11 cellular contexts compared by ENCODE assay signal in genomic region chr11:57641011-57641410, GRCh38. TPM values are rescaled to one million over a fixed set of nuclear protein-coding genes. Genes with fewer than 3 reads are reported as not detected.
DNase-seq lines count a peak whose midpoint lies in the region.
"Had no signal": no experiment of that assay in that cellular context is flagged by ENCODE, and none has a peak within 500 bp of the region (broad histone marks: within the 10 kb centered on the region; RNA-seq: fewer than 3 reads in every experiment).

No MANE protein-coding gene starts in this region.

- no peaks in the 10 kb centered on the region for H3K9me3 ChIP-seq in BLaER1
- no peaks in the 10 kb centered on the region for H3K9me3 ChIP-seq in mesenchymal stem cell (ENCODE audit: control insufficient read depth, low read length)
- H3K9me3 ChIP-seq: uterus had no signal

- peaks cover 15% of the 10 kb centered on the region for H3K79me1 ChIP-seq in mesenchymal stem cell (replicated peaks; ENCODE audit: low read length, poor library complexity, severe bottlenecking)

- H2BK15ac ChIP-seq in mesenchymal stem cell (ENCODE audit: low read depth, poor library complexity, severe bottlenecking), result no peak overlapping the region

- no peak overlapping the region for H3K4ac ChIP-seq in mesenchymal stem cell (ENCODE audit: low read depth in 1 of 2, low read length in 2 of 2)

- no peak overlapping the region for H3K14ac ChIP-seq in mesenchymal stem cell (ENCODE audit: low read length in 2 of 2)

- no peak overlapping the region for H2AFZ ChIP-seq in mesenchymal stem cell (ENCODE audit: low read depth, low read length)

- no peak overlapping the region for H2BK120ac ChIP-seq in mesenchymal stem cell (ENCODE audit: low read depth, low read length)

- H2BK12ac ChIP-seq in mesenchymal stem cell (ENCODE audit: low read length in 2 of 2), result no peak overlapping the region

- H2AK5ac ChIP-seq in mesenchymal stem cell (ENCODE audit: low read length, severe bottlenecking), result no peak overlapping the region

- no peak overlapping the region for H3K18ac ChIP-seq in mesenchymal stem cell (ENCODE audit: low read depth in 1 of 2, low read length in 2 of 2)

- peak overlapping the region; percentile 92; the same call in 1 of the 2 replicates for H3K9ac ChIP-seq in BLaER1
- peak overlapping the region; percentile 95 for H3K9ac ChIP-seq in mesenchymal stem cell (ENCODE audit: low read length)

- H3K4me3 ChIP-seq in BLaER1 (0 out of 2 replicates have a peak overlapping the region, but pooled peaks have one; percentile 84), mesenchymal stem cell (ENCODE audit: insufficient read depth in 1 of 2, low read depth in 1 of 2, low read length in 2 of 2) (peak overlapping the region in 1 of 2 experiments; percentile 97)
- H3K4me3 ChIP-seq: skin epidermis, uterus had no signal

- H3K4me2 ChIP-seq in BLaER1, result peak overlapping the region; percentile 93
- peak overlapping the region; percentile 52 for H3K4me2 ChIP-seq in mesenchymal stem cell (ENCODE audit: low read length, poor library complexity, severe bottlenecking)

- no peak overlapping the region for H3K23ac ChIP-seq in mesenchymal stem cell (ENCODE audit: low read length in 2 of 2)

- peaks cover 33% of the 10 kb centered on the region for H4K20me1 ChIP-seq in BLaER1

- H2BK5ac ChIP-seq in mesenchymal stem cell (ENCODE audit: low read depth, low read length, poor library complexity, severe bottlenecking), result no peak overlapping the region

- peaks cover 60% of the 10 kb centered on the region for H3K4me1 ChIP-seq in BLaER1
- peaks cover 25% of the 10 kb centered on the region for H3K4me1 ChIP-seq in mesenchymal stem cell (ENCODE audit: control insufficient read depth, insufficient read depth, low read depth, low read length)

- H3K27ac ChIP-seq in BLaER1 (peak overlapping the region; percentile 92; the same call in 1 of the 2 replicates), mesenchymal stem cell (ENCODE audit: low read length, poor library complexity, severe bottlenecking) (peak overlapping the region; percentile 92)

- H3K27me3 ChIP-seq in BLaER1, result peaks cover 16% of the 10 kb centered on the region
- peaks cover 0 to 10% of the 10 kb centered on the region in 2 experiments for H3K27me3 ChIP-seq in mesenchymal stem cell (ENCODE audit: control insufficient read depth in 1 of 2, insufficient read depth in 1 of 2, low read length in 2 of 2)
- H3K27me3 ChIP-seq: uterus had no signal

- WGBS in mesenchymal stem cell, result 56% methylated on average over 5 of the region's 5 CpGs

- DNase-seq in HT-29 (ENCODE audit: low spot score), result peak; percentile 35
- peak; percentile 64 for DNase-seq in astrocyte of the hippocampus (ENCODE audit: low read depth, low spot score)
- DNase-seq in mesenchymal stem cell, result peak; percentile 67
- DNase-seq in germinal center (ENCODE audit: low spot score), result no peak
- no peak for DNase-seq in NCI-H2171 treated with DMSO at 0.1 percent for 48 hours (lab: John Stamatoyannopoulos, UW)
- no peak for DNase-seq in stimulated activated CD4-positive, alpha-beta T cell treated with anti-CD3 and anti-CD28 coated beads, Interleukin-2, amount 100 ng/mL, for 48 hours
- DNase-seq in NCI-H226, result no peak
- DNase-seq: activated naive CD4-positive, alpha-beta T cell treated with anti-CD3 and anti-CD28 coated beads, Interleukin-2, amount 50 U/mL, for 16 hours; uterus had no signal

- no peak overlapping the region for H4K8ac ChIP-seq in mesenchymal stem cell (ENCODE audit: low read length)

- peaks cover 12% of the 10 kb centered on the region; the same call in 1 of the 2 replicates for H3K36me3 ChIP-seq in BLaER1
- no peaks in the 10 kb centered on the region for H3K36me3 ChIP-seq in mesenchymal stem cell (ENCODE audit: control insufficient read depth in 1 of 2, insufficient read depth in 2 of 2, low read depth in 1 of 2, low read length in 2 of 2)
- H3K36me3 ChIP-seq: uterus had no signal

- H4K91ac ChIP-seq in mesenchymal stem cell (ENCODE audit: low read length), result no peak overlapping the region

RNA-seq across cellular contexts. Expression of gene YPEL4, which starts 8.7 kb away (rescaled TPM):
- total RNA-seq in HT-29 (2014; rRNA removed; shearing (Covaris generic)), result not detected in 2 replicates
- polyA plus RNA-seq in mesenchymal stem cell (2013, experiment 1 of 2), result 0.43 TPM
- polyA plus RNA-seq in mesenchymal stem cell (2013, experiment 2 of 2), result 0.42 TPM

RNA-seq across cellular contexts. Expression of gene CLP1, which starts 16.6 kb away (rescaled TPM):
- 19.1 and 19.8 TPM in 2 replicates for total RNA-seq in HT-29 (2014; rRNA removed; shearing (Covaris generic))
- 8.2 TPM for polyA plus RNA-seq in mesenchymal stem cell (2013, experiment 1 of 2)
- 8.8 TPM for polyA plus RNA-seq in mesenchymal stem cell (2013, experiment 2 of 2)

RNA-seq across cellular contexts. Expression of gene ZDHHC5, which starts 26.9 kb away (rescaled TPM):
- 63.0 and 65.9 TPM in 2 replicates for total RNA-seq in HT-29 (2014; rRNA removed; shearing (Covaris generic))
- 58.6 TPM for polyA plus RNA-seq in mesenchymal stem cell (2013, experiment 1 of 2)
- 58.4 TPM for polyA plus RNA-seq in mesenchymal stem cell (2013, experiment 2 of 2)

RNA-seq across cellular contexts. Expression of gene SERPING1, which starts 43.5 kb away (rescaled TPM):
- not detected in 2 replicates for total RNA-seq in HT-29 (2014; rRNA removed; shearing (Covaris generic))
- 68.6 TPM for polyA plus RNA-seq in mesenchymal stem cell (2013, experiment 1 of 2)
- 63.1 TPM for polyA plus RNA-seq in mesenchymal stem cell (2013, experiment 2 of 2)

Comparison
In these comparisons a context has a peak if more than half of its experiments do, and no peak if none do; other contexts are left out.
1. DNase-seq: peak in HT-29 (single experiment), astrocyte of the hippocampus (single experiment) and mesenchymal stem cell (single experiment); none in germinal center (single experiment), NCI-H2171 treated with DMSO at 0.1 percent for 48 hours (single experiment), stimulated activated CD4-positive, alpha-beta T cell treated with anti-CD3 and anti-CD28 coated beads, Interleukin-2, amount 100 ng/mL, for 48 hours (0 of 2) and NCI-H226 (single experiment).